11 cellular contexts compared by ENCODE assay signal in the genomic region with DNA sequence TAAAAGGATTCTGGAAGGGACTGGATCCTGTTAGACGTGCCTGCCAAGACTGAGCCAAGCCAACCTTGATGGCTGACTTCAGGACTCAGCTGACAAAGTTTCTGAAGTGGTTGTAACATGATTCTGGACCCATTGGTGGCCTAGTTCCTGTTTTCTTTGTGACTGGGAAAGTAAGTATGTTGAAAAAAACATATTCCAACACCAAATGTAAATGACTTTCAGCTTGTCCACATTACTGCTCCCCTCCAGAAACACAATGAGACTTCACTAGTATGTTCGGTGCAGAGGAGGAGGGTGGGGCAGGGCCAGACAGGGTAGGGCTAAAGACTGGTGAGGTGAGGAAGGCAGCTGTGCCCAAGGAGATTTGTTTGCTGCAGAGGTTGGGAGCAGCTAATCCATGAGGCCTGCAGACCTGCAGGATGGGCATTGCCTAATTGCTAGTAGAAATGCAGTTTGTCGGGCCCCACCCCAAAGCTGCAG. TPM values are rescaled to one million over a fixed set of nuclear protein-coding genes. Genes with fewer than 3 reads are reported as not detected.
A peak's percentile ranks its signal among the peaks of the same experiment; 100 is the strongest.
DNase-seq lines count a peak whose midpoint lies in the region; ATAC-seq and TF ChIP-seq lines count a peak whose summit lies in the region.
"Had no signal": no experiment of that assay in that cellular context is flagged by ENCODE, and none has a peak within 500 bp of the region (broad histone marks: within the 10 kb centered on the region; RNA-seq: fewer than 3 reads in every experiment).

No MANE protein-coding gene starts in this region.

- no peaks in the 10 kb centered on the region for H3K4me1 Mint-ChIP-seq in brain

- TF ChIP-seq CTCF in brain (conservative IDR thresholded peaks at IDR 0.05), result no peak

- H3K4me3 Mint-ChIP-seq in brain, result peak overlapping the region in 2 of 5 experiments; percentile 30 to 47

- peaks cover 3% of the 10 kb centered on the region for H3K27me3 Mint-ChIP-seq in brain

- ATAC-seq in left ventricle myocardium superior (peak; percentile 69), GM18858 (IDR thresholded peaks at IDR 0.05; ENCODE audit: unreplicated experiment) (no peak)

- no peaks in the 10 kb centered on the region for H3K9me3 Mint-ChIP-seq in brain

- H3K27ac Mint-ChIP-seq in brain, result peak overlapping the region in 3 of 5 experiments; percentile 81 to 99 (median 97)

- H3K4me3 ChIP-seq in skin epidermis, result no peak overlapping the region

- DNase-seq in KBM-7 (peak; percentile 55), left ventricle myocardium superior (no peak), NCI-H82 treated with DMSO at 0.1 percent for 48 hours (lab: John Stamatoyannopoulos, UW; ENCODE audit: unreplicated experiment) (no peak)
- no peak for DNase-seq in stimulated activated CD4-positive, alpha-beta T cell treated with anti-CD3 and anti-CD28 coated beads, Interleukin-15, amount 100 ng/mL, for 24 hours
- DNase-seq in stimulated activated CD4-positive, alpha-beta T cell treated with anti-CD3 and anti-CD28 coated beads, Interleukin-4, amount 100 ng/mL, for 24 hours, result no peak
- DNase-seq: activated CD4-positive, CD25-positive, alpha-beta regulatory T cell treated with anti-CD3 and anti-CD28 coated beads, Interleukin-2, amount 50 U/mL, for 72 hours; NCI-H1436; NCI-H82 had no signal

- peaks cover 77% of the 10 kb centered on the region for H3K36me3 Mint-ChIP-seq in brain

- H3K27ac ChIP-seq in skin epidermis, result peak overlapping the region in 13 of 21 experiments; percentile 0 to 72 (median 40)

- in situ Hi-C loops in KBM-7 (cut with MboI; ENCODE audit: low pct_unique_long_range_greater_than_20kb, low sequenced_read_pairs), result no loop called here

- intact Hi-C loops in left ventricle myocardium superior (cut with micrococcal nuclease), result no loop called here

RNA-seq across cellular contexts. Expression of a gene that starts 26.4 kb away (rescaled TPM):
- 60.8 TPM for polyA plus RNA-seq in brain (ENCODE audit: insufficient read depth, low read depth, low replicate concordance)
- 114 TPM for total RNA-seq in left ventricle myocardium superior

RNA-seq across cellular contexts. Expression of a gene that starts 36.1 kb away (rescaled TPM):
- 95.0 TPM for polyA plus RNA-seq in brain (ENCODE audit: insufficient read depth, low read depth, low replicate concordance)
- total RNA-seq in left ventricle myocardium superior, result 25.6 TPM

RNA-seq across cellular contexts. Expression of a gene that starts 44.8 kb away (rescaled TPM):
- polyA plus RNA-seq in brain (ENCODE audit: insufficient read depth, low read depth, low replicate concordance), result 35.8 TPM
- total RNA-seq in left ventricle myocardium superior, result 281 TPM

RNA-seq across cellular contexts. Expression of a gene that starts 48.0 kb away (rescaled TPM):
- polyA plus RNA-seq in brain (ENCODE audit: insufficient read depth, low read depth, low replicate concordance), result 7.6 TPM
- total RNA-seq in left ventricle myocardium superior, result 7.7 TPM
